Comparison of ENCODE assay signal across 15 cellular contexts in genomic region chr18:48208432-48208948, GRCh38.
DNase-seq lines count a peak whose midpoint lies in the region; ATAC-seq, FAIRE-seq and TF ChIP-seq lines count a peak whose summit lies in the region.
"Had no signal": no experiment of that assay in that cellular context is flagged by ENCODE, and none has a peak within 500 bp of the region (broad histone marks: within the 10 kb centered on the region; RNA-seq: fewer than 3 reads in every experiment).

No MANE protein-coding gene starts in this region.

- H3K36me3 ChIP-seq in small intestine (ENCODE audit: control insufficient read depth in 2 of 2, insufficient read depth in 2 of 2, low read length in 2 of 2) (no peaks in the 10 kb centered on the region), WERI-Rb-1 (no peaks in the 10 kb centered on the region)

- ATAC-seq in GM18502 (IDR thresholded peaks at IDR 0.05; ENCODE audit: poor library complexity, unreplicated experiment): no peak

- H3K4me1 ChIP-seq in small intestine (ENCODE audit: control insufficient read depth in 2 of 2, insufficient read depth in 1 of 2, low read depth in 1 of 2, low read length in 1 of 2): no peaks in the 10 kb centered on the region

- no peak for TF ChIP-seq CTCF in WERI-Rb-1 (IDR thresholded peaks at IDR 0.05; ENCODE audit: low read depth, low read length)

- WGBS in small intestine, 3 donors: 5 to 39% (median 9%) methylated on average over 3 of the region's 3 CpGs

- H3K27ac ChIP-seq in small intestine (ENCODE audit: low read depth in 1 of 2, low read length in 1 of 2): no peak overlapping the region
- no peak overlapping the region for H3K27ac ChIP-seq in WERI-Rb-1

- FAIRE-seq in small intestine (lab: Jason Lieb, UNC): no peak
- FAIRE-seq: A204.1, HTR-8/SVneo had no signal

- DNase-seq in NCI-H1436 (lab: John Stamatoyannopoulos, UW) (peak; percentile 10), NCI-H1436 treated with DMSO at 0.1 percent for 48 hours (lab: John Stamatoyannopoulos, UW) (no peak), DMS53 (lab: John Stamatoyannopoulos, UW) (peak; percentile 53), NCI-H69 (lab: John Stamatoyannopoulos, UW) (peak; percentile 95), small intestine (peak; percentile 42), WERI-Rb-1 (no peak)
- DNase-seq in stimulated activated CD4-positive, alpha-beta T cell treated with anti-CD3 and anti-CD28 coated beads, Interleukin-4, amount 100 ng/mL, for 24 hours: no peak
- DNase-seq: EL, NCI-H187, NCI-H345, NCI-H82, SIG-M5 had no signal

- H3K9me3 ChIP-seq in small intestine (ENCODE audit: control insufficient read depth, low read depth): no peaks in the 10 kb centered on the region
- H3K9me3 ChIP-seq in WERI-Rb-1 (ENCODE audit: severe bottlenecking): no peaks in the 10 kb centered on the region

- H3K27me3 ChIP-seq in small intestine (ENCODE audit: control insufficient read depth in 2 of 2, insufficient read depth in 2 of 2, low read length in 2 of 2) (no peaks in the 10 kb centered on the region), WERI-Rb-1 (ENCODE audit: insufficient read depth, low read depth, severe bottlenecking) (no peaks in the 10 kb centered on the region)

- H3K4me3 ChIP-seq in small intestine (ENCODE audit: low read depth in 1 of 2, low read length in 2 of 2): no peak overlapping the region
- no peak overlapping the region for H3K4me3 ChIP-seq in WERI-Rb-1 (ENCODE audit: low read depth, low read length)

Comparison
In these comparisons a context has a peak if more than half of its experiments do, and no peak if none do; other contexts are left out.
1. DNase-seq: peak in NCI-H1436 (single experiment), DMS53 (single experiment), NCI-H69 (single experiment) and small intestine (single experiment); none in NCI-H1436 treated with DMSO at 0.1 percent for 48 hours (single experiment), WERI-Rb-1 (single experiment) and stimulated activated CD4-positive, alpha-beta T cell treated with anti-CD3 and anti-CD28 coated beads, Interleukin-4, amount 100 ng/mL, for 24 hours (single experiment).